In genomic region chr1:145927073-145927886, GRCh38 we compare ENCODE assay signal across 8 cellular contexts.
A peak's percentile ranks its signal among the peaks of the same experiment; 100 is the strongest.
DNase-seq lines count a peak whose midpoint lies in the region; ATAC-seq, FAIRE-seq and TF ChIP-seq lines count a peak whose summit lies in the region.

Gene RBM8A, minus strand, starts transcription at chr1:145927484. Its CDS starts 58 bp downstream, at chr1:145927426.

- peak; percentile 72 for TF ChIP-seq CTCF in astrocyte of the cerebellum (IDR thresholded peaks at IDR 0.05; ENCODE audit: low read depth, low read length, missing control alignments)

- peak; percentile 96 for FAIRE-seq in GM18507 (lab: Jason Lieb, UNC)

- H3K4me3 Mint-ChIP-seq in T-helper 2 cell treated with Interferon-gamma antibody and Interleukin-4, amounts not matched to agents 5 μg/mL and 100 μg/mL, for 36 hours, result no peak within 1 kb of the TSS

- H3K9me3 Mint-ChIP-seq in T-helper 2 cell treated with Interferon-gamma antibody and Interleukin-4, amounts not matched to agents 5 μg/mL and 100 μg/mL, for 36 hours, result no peaks in the 10 kb centered on the region

- DNase-seq in GM18507 (ENCODE audit: extremely low spot score, insufficient read length, low read depth) (peak; percentile 58), NCI-H1930 (lab: John Stamatoyannopoulos, UW) (peak; percentile 97), astrocyte of the cerebellum (ENCODE audit: low read depth) (peak; percentile 98), hepatic stellate cell (ENCODE audit: low spot score) (peak; percentile 88), 8988T (no peak)
- peak; percentile 94 for DNase-seq in T-helper 2 cell treated with Interferon-gamma antibody and Interleukin-4, amounts not matched to agents 5 μg/mL and 100 μg/mL, for 36 hours (ENCODE audit: low spot score)

- H3K9ac ChIP-seq in rectal smooth muscle tissue (ENCODE audit: low read length), result peak within 1 kb of the TSS; percentile 80

- no peaks in the 10 kb centered on the region for H3K27me3 ChIP-seq in rectal smooth muscle tissue (ENCODE audit: control insufficient read depth, insufficient read depth, low read length)

- H3K4me3 ChIP-seq in astrocyte of the cerebellum (ENCODE audit: low read depth, low read length) (peak within 1 kb of the TSS; percentile 89), rectal smooth muscle tissue (ENCODE audit: low read length) (peak within 1 kb of the TSS; percentile 97)

- in situ Hi-C loops in astrocyte of the cerebellum (cut with HindIII; ENCODE audit: low sequenced_read_pairs), result no loop called here

- H3K4me1 ChIP-seq in rectal smooth muscle tissue (ENCODE audit: control insufficient read depth, insufficient read depth, low read length), result peaks cover 13% of the 10 kb centered on the region

- peaks cover 4% of the 10 kb centered on the region for H3K36me3 ChIP-seq in rectal smooth muscle tissue (ENCODE audit: control insufficient read depth, insufficient read depth, low read length)

- H3K4me1 Mint-ChIP-seq in T-helper 2 cell treated with Interferon-gamma antibody and Interleukin-4, amounts not matched to agents 5 μg/mL and 100 μg/mL, for 36 hours (ENCODE audit: low read depth), result peaks cover 18% of the 10 kb centered on the region

- ATAC-seq in HG02973 (IDR thresholded peaks at IDR 0.05; ENCODE audit: unreplicated experiment), result peak; percentile 89

- H3K27me3 Mint-ChIP-seq in T-helper 2 cell treated with Interferon-gamma antibody and Interleukin-4, amounts not matched to agents 5 μg/mL and 100 μg/mL, for 36 hours (ENCODE audit: low read depth), result no peaks in the 10 kb centered on the region

- peaks cover 12% of the 10 kb centered on the region for H3K36me3 Mint-ChIP-seq in T-helper 2 cell treated with Interferon-gamma antibody and Interleukin-4, amounts not matched to agents 5 μg/mL and 100 μg/mL, for 36 hours (ENCODE audit: low read depth)

- H3K27ac Mint-ChIP-seq in T-helper 2 cell treated with Interferon-gamma antibody and Interleukin-4, amounts not matched to agents 5 μg/mL and 100 μg/mL, for 36 hours, result no peak within 1 kb of the TSS

- H3K27ac ChIP-seq in rectal smooth muscle tissue (ENCODE audit: low read depth, low read length), result peak within 1 kb of the TSS; percentile 97
